In genomic region chr10:87500646-87501048, GRCh38 we compare ENCODE assay signal across 1 cellular context.
A peak's percentile ranks its signal among the peaks of the same experiment; 100 is the strongest.
TF ChIP-seq lines count a peak whose summit lies in the region.

No MANE protein-coding gene starts in this region.

TF ChIP-seq in HepG2, 621 proteins besides CTCF, POLR2A, EP300 and RAD21 (continued from another document and continues in another):
- no peak for TF ChIP-seq ZBTB4 (CRISPR knock-in tag; IDR thresholded peaks at IDR 0.05; ENCODE audit: borderline replicate concordance)
- no peak for TF ChIP-seq JDP2 (CRISPR knock-in tag; IDR thresholded peaks at IDR 0.05; ENCODE audit: borderline replicate concordance)
- peak; percentile 99 for TF ChIP-seq ISL2 (CRISPR knock-in tag; IDR thresholded peaks at IDR 0.05)
- TF ChIP-seq FOXK1 (CRISPR knock-in tag; IDR thresholded peaks at IDR 0.05; ENCODE audit: borderline replicate concordance, low read depth): peak; percentile 94; the same call in 1 of the 2 replicates
- peak; percentile 79; the same call in 1 of the 2 replicates for TF ChIP-seq NR2C2 (CRISPR knock-in tag; IDR thresholded peaks at IDR 0.05; ENCODE audit: borderline replicate concordance)
- TF ChIP-seq HDAC2 (CRISPR knock-in tag; IDR thresholded peaks at IDR 0.05): peak; percentile 97
- peak; percentile 86 for TF ChIP-seq NR2F6 (IDR thresholded peaks at IDR 0.05)
- TF ChIP-seq NR2F6 (CRISPR knock-in tag; IDR thresholded peaks at IDR 0.05): peak; percentile 88
- TF ChIP-seq REPIN1 (CRISPR knock-in tag; IDR thresholded peaks at IDR 0.05; ENCODE audit: borderline replicate concordance, low read depth): peak; percentile 96
- TF ChIP-seq ZNF124 (CRISPR knock-in tag; IDR thresholded peaks at IDR 0.05): peak; percentile 89
- peak; percentile 94 for TF ChIP-seq HMG20B (CRISPR knock-in tag; conservative IDR thresholded peaks at IDR 0.05)
- TF ChIP-seq HIVEP1 (CRISPR knock-in tag; IDR thresholded peaks at IDR 0.05): no peak
- no peak for TF ChIP-seq ZNF382 (CRISPR knock-in tag; IDR thresholded peaks at IDR 0.05; ENCODE audit: borderline replicate concordance)
- no peak for TF ChIP-seq NFE2L2 (IDR thresholded peaks at IDR 0.05; ENCODE audit: low read length)
- peak; percentile 92 for TF ChIP-seq RXRB (CRISPR knock-in tag; IDR thresholded peaks at IDR 0.05; ENCODE audit: borderline replicate concordance)
- peak; percentile 79; the same call in 1 of the 2 replicates for TF ChIP-seq TFAP4 (IDR thresholded peaks at IDR 0.05; ENCODE audit: borderline replicate concordance, low read depth)
- peak in 1 of 2 experiments; percentile 94; a peak in 2 of 4 replicates for TF ChIP-seq KLF16 (CRISPR knock-in tag; IDR thresholded peaks at IDR 0.05)
- no peak for TF ChIP-seq CHD2 (IDR thresholded peaks at IDR 0.05; ENCODE audit: low read depth, low read length)
- TF ChIP-seq TEAD3 (CRISPR knock-in tag; optimal IDR thresholded peaks at IDR 0.05; ENCODE audit: borderline replicate concordance): peak; percentile 94
- no peak for TF ChIP-seq SRSF4 (IDR thresholded peaks at IDR 0.05; ENCODE audit: low read depth, low read length, poor library complexity, severe bottlenecking)
- no peak for TF ChIP-seq ZFP36 (IDR thresholded peaks at IDR 0.05; ENCODE audit: borderline replicate concordance, low read depth, low read length, partially characterized antibody)
- 0 out of 2 replicates have a peak, but pooled peaks have one; percentile 70 for TF ChIP-seq ZHX1 (CRISPR knock-in tag; IDR thresholded peaks at IDR 0.05; ENCODE audit: low read depth)
- 0 out of 2 replicates have a peak, but pooled peaks have one; percentile 47 for TF ChIP-seq ZNF343 (CRISPR knock-in tag; IDR thresholded peaks at IDR 0.05)
- TF ChIP-seq IKZF4 (CRISPR knock-in tag; IDR thresholded peaks at IDR 0.05; ENCODE audit: borderline replicate concordance, low read depth, not compliant biosample characterization): no peak
- no peak for TF ChIP-seq PBX3 (CRISPR knock-in tag; IDR thresholded peaks at IDR 0.05; ENCODE audit: borderline replicate concordance)
- TF ChIP-seq ZNF121 (CRISPR knock-in tag; IDR thresholded peaks at IDR 0.05): no peak
- no peak for TF ChIP-seq NR0B2 (CRISPR knock-in tag; IDR thresholded peaks at IDR 0.05)
- TF ChIP-seq RBM39 (IDR thresholded peaks at IDR 0.05; ENCODE audit: low read depth, low read length, poor library complexity, severe bottlenecking): no peak
- TF ChIP-seq ZBTB43 (CRISPR knock-in tag; conservative IDR thresholded peaks at IDR 0.05): peak; percentile 61
- TF ChIP-seq PRDM4 (CRISPR knock-in tag; IDR thresholded peaks at IDR 0.05; ENCODE audit: borderline replicate concordance): no peak
- TF ChIP-seq GTF2F1 (IDR thresholded peaks at IDR 0.05; ENCODE audit: low read length): no peak
- no peak for TF ChIP-seq NFE2L1 (CRISPR knock-in tag; IDR thresholded peaks at IDR 0.05; ENCODE audit: borderline replicate concordance)
- no peak for TF ChIP-seq E2F2 (CRISPR knock-in tag; IDR thresholded peaks at IDR 0.05; ENCODE audit: borderline replicate concordance)
- peak; percentile 82 for TF ChIP-seq ZFX (CRISPR knock-in tag; IDR thresholded peaks at IDR 0.05; ENCODE audit: low read depth)
- TF ChIP-seq ZNF770 (CRISPR knock-in tag; IDR thresholded peaks at IDR 0.05): peak; percentile 69; the same call in 1 of the 2 replicates
- no peak for TF ChIP-seq ATRX (CRISPR knock-in tag; IDR thresholded peaks at IDR 0.05; ENCODE audit: borderline replicate concordance)
- no peak for TF ChIP-seq CENPT (CRISPR knock-in tag; IDR thresholded peaks at IDR 0.05; ENCODE audit: low read depth)
- no peak for TF ChIP-seq PCBP2 (optimal IDR thresholded peaks at IDR 0.05; ENCODE audit: low read depth, low read length, poor library complexity, severe bottlenecking)
- TF ChIP-seq IRF9 (CRISPR knock-in tag; IDR thresholded peaks at IDR 0.05; ENCODE audit: borderline replicate concordance): no peak
- TF ChIP-seq TSC22D2 (CRISPR knock-in tag; IDR thresholded peaks at IDR 0.05; ENCODE audit: borderline replicate concordance): peak; percentile 88
- TF ChIP-seq ZBTB3 (CRISPR knock-in tag; IDR thresholded peaks at IDR 0.05; ENCODE audit: borderline replicate concordance, low read depth): peak; percentile 93
- peak; percentile 85; the same call in 1 of the 2 replicates for TF ChIP-seq KLF11 (CRISPR knock-in tag; IDR thresholded peaks at IDR 0.05)
- no peak for TF ChIP-seq NRL (CRISPR knock-in tag; IDR thresholded peaks at IDR 0.05; ENCODE audit: borderline replicate concordance)
- no peak for TF ChIP-seq ZNF451 (CRISPR knock-in tag; IDR thresholded peaks at IDR 0.05)
- no peak for TF ChIP-seq ZNF230 (CRISPR knock-in tag; IDR thresholded peaks at IDR 0.05)
- TF ChIP-seq ATF7-NPFF (CRISPR knock-in tag; IDR thresholded peaks at IDR 0.05; ENCODE audit: low read depth): peak; percentile 55; the same call in 1 of the 2 replicates
- TF ChIP-seq KMT2B (CRISPR knock-in tag; IDR thresholded peaks at IDR 0.05): peak; percentile 83
- no peak for TF ChIP-seq SYNCRIP (IDR thresholded peaks at IDR 0.05; ENCODE audit: insufficient read depth, low read depth, low read length)
- TF ChIP-seq MAZ (IDR thresholded peaks at IDR 0.05; ENCODE audit: borderline replicate concordance, low read depth, low read length): no peak
- TF ChIP-seq MAZ (CRISPR knock-in tag; IDR thresholded peaks at IDR 0.05; ENCODE audit: low read depth): no peak
- TF ChIP-seq NR3C1 (CRISPR knock-in tag; IDR thresholded peaks at IDR 0.05): no peak
